11 cellular contexts compared by ENCODE assay signal in genomic region chr10:125008689-125009579, GRCh38.
DNase-seq lines count a peak whose midpoint lies in the region; ATAC-seq and TF ChIP-seq lines count a peak whose summit lies in the region.
"Had no signal": no experiment of that assay in that cellular context is flagged by ENCODE, and none has a peak within 500 bp of the region (broad histone marks: within the 10 kb centered on the region; RNA-seq: fewer than 3 reads in every experiment).

No MANE protein-coding gene starts in this region.

- intact Hi-C loops in transverse colon (cut with DNase I; ENCODE audit: low total_unique reads) (no loop called here), A673 (cut with micrococcal nuclease; ENCODE audit: unreplicated experiment) (no loop called here)

- H3K27ac Mint-ChIP-seq in activated naive CD4-positive, alpha-beta T cell treated with anti-CD3 and anti-CD28 coated beads, Interleukin-2, amount 50 U/mL, for 72 hours: no peak overlapping the region
- H3K27ac Mint-ChIP-seq in nephron: peak overlapping the region; percentile 24 to 42 (median 26)
- H3K27ac Mint-ChIP-seq: activated CD4-positive, alpha-beta T cell treated with anti-CD3 and anti-CD28 coated beads, Interleukin-2, amount 10 ng/mL, durations not matched to agents 24 days and 14 days; T-helper 1 cell treated with Interleukin-12 subunit alpha and Interleukin-12 subunit beta and Interleukin-4 antibody, amounts not matched to agents 30 μg/mL and 1 μg/mL, for 36 hours had no signal

- CTCF ChIA-PET in A673 (lab: Charles Lee): no interaction called here

- peak; percentile 3 for DNase-seq in activated naive CD4-positive, alpha-beta T cell treated with anti-CD3 and anti-CD28 coated beads, Interleukin-2, amount 50 U/mL, for 16 hours
- no peak for DNase-seq in activated naive CD4-positive, alpha-beta T cell treated with anti-CD3 and anti-CD28 coated beads, Interleukin-2, amount 50 U/mL, for 72 hours (ENCODE audit: low spot score in 2 of 2)
- no peak for DNase-seq in epithelial cell of prostate (ENCODE audit: low read depth, low spot score)
- DNase-seq in transverse colon: peak; percentile 81
- DNase-seq in central memory CD4-positive, alpha-beta T cell: no peak
- DNase-seq in A673 (ENCODE audit: low spot score): no peak
- DNase-seq: activated CD4-positive, alpha-beta T cell treated with anti-CD3 and anti-CD28 coated beads, Interleukin-2, amount 10 ng/mL, durations not matched to agents 24 days and 14 days; NCI-H526 had no signal

- no peak overlapping the region for H3K4me3 Mint-ChIP-seq in nephron
- H3K4me3 Mint-ChIP-seq: activated CD4-positive, alpha-beta T cell treated with anti-CD3 and anti-CD28 coated beads, Interleukin-2, amount 10 ng/mL, durations not matched to agents 24 days and 14 days; T-helper 1 cell treated with Interleukin-12 subunit alpha and Interleukin-12 subunit beta and Interleukin-4 antibody, amounts not matched to agents 30 μg/mL and 1 μg/mL, for 36 hours had no signal

- H3K27ac ChIP-seq in epithelial cell of prostate (peak overlapping the region; percentile 93), transverse colon (peak overlapping the region; percentile 76 to 78 (median 77)), A673 (ENCODE audit: low read depth, low read length, poor library complexity, severe bottlenecking) (no peak overlapping the region)

- H3K4me1 Mint-ChIP-seq in nephron: peaks cover 52% of the 10 kb centered on the region
- H3K4me1 Mint-ChIP-seq: activated CD4-positive, alpha-beta T cell treated with anti-CD3 and anti-CD28 coated beads, Interleukin-2, amount 10 ng/mL, durations not matched to agents 24 days and 14 days had no signal

- H3K4me3 ChIP-seq in transverse colon (no peak overlapping the region), A673 (ENCODE audit: low read depth, low read length, poor library complexity, severe bottlenecking) (no peak overlapping the region)

- no peaks in the 10 kb centered on the region for H3K9me3 Mint-ChIP-seq in activated naive CD4-positive, alpha-beta T cell treated with anti-CD3 and anti-CD28 coated beads, Interleukin-2, amount 50 U/mL, for 72 hours
- no peaks in the 10 kb centered on the region for H3K9me3 Mint-ChIP-seq in nephron
- H3K9me3 Mint-ChIP-seq: activated CD4-positive, alpha-beta T cell treated with anti-CD3 and anti-CD28 coated beads, Interleukin-2, amount 10 ng/mL, durations not matched to agents 24 days and 14 days; T-helper 1 cell treated with Interleukin-12 subunit alpha and Interleukin-12 subunit beta and Interleukin-4 antibody, amounts not matched to agents 30 μg/mL and 1 μg/mL, for 36 hours had no signal

- in situ Hi-C loops in transverse colon (cut with MboI; ENCODE audit: low pct_ligation_motif_present in 1 of 4, low pct_unique_long_range_greater_than_20kb in 1 of 4, low sequenced_read_pairs in 3 of 4): no loop called here

- H3K36me3 Mint-ChIP-seq in activated naive CD4-positive, alpha-beta T cell treated with anti-CD3 and anti-CD28 coated beads, Interleukin-2, amount 50 U/mL, for 72 hours: no peaks in the 10 kb centered on the region
- H3K36me3 Mint-ChIP-seq in nephron (ENCODE audit: low read depth): peaks cover 25% of the 10 kb centered on the region

- H3K27me3 ChIP-seq in transverse colon: no peaks in the 10 kb centered on the region
- no peaks in the 10 kb centered on the region for H3K27me3 ChIP-seq in A673 (replicated peaks; ENCODE audit: insufficient read depth, low read depth, low read length, poor library complexity)

- peak; percentile 50 for TF ChIP-seq POLR2A in transverse colon (IDR thresholded peaks at IDR 0.05)

- peaks cover 3% of the 10 kb centered on the region for H3K27me3 Mint-ChIP-seq in nephron (ENCODE audit: low read depth)

- POLR2A ChIA-PET in A673 (lab: Charles Lee; ENCODE audit: low non-redundant PET): no interaction called here

- no peak for ATAC-seq in activated naive CD4-positive, alpha-beta T cell treated with anti-CD3 and anti-CD28 coated beads, Interleukin-2, amount 50 U/mL, for 72 hours
- no peak for ATAC-seq in HG03565 (IDR thresholded peaks at IDR 0.05; ENCODE audit: unreplicated experiment)

- H3K36me3 ChIP-seq in transverse colon: peaks cover 0 to 3% (median 0%) of the 10 kb centered on the region in 4 donors
- H3K36me3 ChIP-seq in A673 (ENCODE audit: insufficient read depth, low read length, poor library complexity, severe bottlenecking): no peaks in the 10 kb centered on the region

- 58% methylated on average over 11 to 22 of the region's 22 CpGs for WGBS in transverse colon (ENCODE audit: low coverage in 1 of 2), 2 donors

- TF ChIP-seq CTCF in nephron (IDR thresholded peaks at IDR 0.05; ENCODE audit: unreplicated experiment in 3 of 3): no peak
- TF ChIP-seq CTCF in transverse colon (IDR thresholded peaks at IDR 0.05): peak in 3 of 5 experiments; percentile 9 to 43 (median 36)
- no peak for TF ChIP-seq CTCF in A673 (conservative IDR thresholded peaks at IDR 0.05; ENCODE audit: low read depth, low read length)

- no peaks in the 10 kb centered on the region for H3K9me3 ChIP-seq in transverse colon
- H3K9me3 ChIP-seq in A673 (ENCODE audit: low read depth, low read length, poor library complexity, severe bottlenecking): no peaks in the 10 kb centered on the region

- BruUV-seq in A673 (replicated peaks; lab: Mats Ljungman, UMichigan): no TSS peak

- H3K4me1 ChIP-seq in transverse colon: peaks cover 13 to 62% (median 43%) of the 10 kb centered on the region in 4 donors
- no peaks in the 10 kb centered on the region for H3K4me1 ChIP-seq in A673 (ENCODE audit: insufficient read depth, low read length, poor library complexity, severe bottlenecking)

- no peak for TF ChIP-seq EP300 in transverse colon (IDR thresholded peaks at IDR 0.05; ENCODE audit: low read depth)

Comparison
In these comparisons a context has a peak if more than half of its experiments do, and no peak if none do; other contexts are left out.
1. DNase-seq: peak in activated naive CD4-positive, alpha-beta T cell treated with anti-CD3 and anti-CD28 coated beads, Interleukin-2, amount 50 U/mL, for 16 hours (single experiment) and transverse colon (single experiment); none in activated naive CD4-positive, alpha-beta T cell treated with anti-CD3 and anti-CD28 coated beads, Interleukin-2, amount 50 U/mL, for 72 hours (0 of 2), epithelial cell of prostate (single experiment), central memory CD4-positive, alpha-beta T cell (single experiment) and A673 (single experiment).
2. H3K27ac Mint-ChIP-seq: peak in nephron (3 of 3); none in activated naive CD4-positive, alpha-beta T cell treated with anti-CD3 and anti-CD28 coated beads, Interleukin-2, amount 50 U/mL, for 72 hours (0 of 2).
3. CTCF ChIP-seq: peak in transverse colon (3 of 5); none in nephron (0 of 3) and A673 (single experiment).